Comparison of ENCODE assay signal across 8 cellular contexts in the genomic region with DNA sequence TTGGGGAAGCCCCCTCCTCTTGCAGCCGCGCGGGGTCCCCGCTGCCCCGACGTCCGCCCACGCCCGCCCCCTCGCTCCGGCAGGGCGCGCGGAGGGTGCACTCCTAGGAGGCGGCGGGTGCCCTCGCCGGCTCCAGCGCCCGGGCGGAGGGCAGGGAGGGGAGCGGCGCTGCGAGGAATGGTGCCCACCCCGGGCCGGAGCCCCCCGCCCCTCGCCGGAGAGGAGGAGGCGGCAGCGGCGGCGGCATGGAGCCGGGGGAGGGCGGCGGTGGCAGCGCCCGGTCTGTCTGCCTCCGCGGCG.
DNase-seq lines count a peak whose midpoint lies in the region; ATAC-seq lines count a peak whose summit lies in the region.

No MANE protein-coding gene starts in this region.

- DNase-seq in adipocyte (ENCODE audit: low read depth) (no peak), NCI-H2107 (lab: John Stamatoyannopoulos, UW) (no peak), medulla oblongata (ENCODE audit: extremely low spot score) (no peak), NCI-H748 (lab: John Stamatoyannopoulos, UW; ENCODE audit: unreplicated experiment) (no peak), DMS 273 (lab: John Stamatoyannopoulos, UW; ENCODE audit: unreplicated experiment) (no peak)

- peaks cover 13% of the 10 kb centered on the region for H3K27me3 ChIP-seq in adipocyte (replicated peaks; ENCODE audit: control insufficient read depth, insufficient read depth, low read length)
- peaks cover 48% of the 10 kb centered on the region for H3K27me3 ChIP-seq in neuron (ENCODE audit: insufficient read depth, low read length)

- H3K4me1 ChIP-seq in adipocyte (ENCODE audit: control insufficient read depth, insufficient read depth, low read length), result peaks cover 5% of the 10 kb centered on the region
- H3K4me1 ChIP-seq in neuron (ENCODE audit: insufficient read depth, low read length), result peaks cover 3% of the 10 kb centered on the region

- H3K36me3 ChIP-seq in adipocyte (ENCODE audit: control insufficient read depth, insufficient read depth, low read length, severe bottlenecking), result no peaks in the 10 kb centered on the region
- H3K36me3 ChIP-seq in neuron (ENCODE audit: insufficient read depth, low read length), result no peaks in the 10 kb centered on the region

- peak overlapping the region; percentile 79 for H3K4me3 ChIP-seq in adipocyte (ENCODE audit: low read length)
- peak overlapping the region; percentile 63 for H3K4me3 ChIP-seq in neuron (ENCODE audit: low read length)

- H2AFZ ChIP-seq in neuron (ENCODE audit: low read depth, low read length), result peak overlapping the region; percentile 59

- peak; percentile 13 for ATAC-seq in GM18498 (IDR thresholded peaks at IDR 0.05; ENCODE audit: unreplicated experiment)
- peak; percentile 3 for ATAC-seq in HG02642 (IDR thresholded peaks at IDR 0.05; ENCODE audit: poor library complexity, unreplicated experiment)

- H3K9ac ChIP-seq in adipocyte (ENCODE audit: low read length), result no peak overlapping the region

- H3K9me3 ChIP-seq in adipocyte (ENCODE audit: control insufficient read depth, low read length), result no peaks in the 10 kb centered on the region
- no peaks in the 10 kb centered on the region for H3K9me3 ChIP-seq in neuron (ENCODE audit: low read length)
